19 cellular contexts compared by ENCODE assay signal in the genomic region with DNA sequence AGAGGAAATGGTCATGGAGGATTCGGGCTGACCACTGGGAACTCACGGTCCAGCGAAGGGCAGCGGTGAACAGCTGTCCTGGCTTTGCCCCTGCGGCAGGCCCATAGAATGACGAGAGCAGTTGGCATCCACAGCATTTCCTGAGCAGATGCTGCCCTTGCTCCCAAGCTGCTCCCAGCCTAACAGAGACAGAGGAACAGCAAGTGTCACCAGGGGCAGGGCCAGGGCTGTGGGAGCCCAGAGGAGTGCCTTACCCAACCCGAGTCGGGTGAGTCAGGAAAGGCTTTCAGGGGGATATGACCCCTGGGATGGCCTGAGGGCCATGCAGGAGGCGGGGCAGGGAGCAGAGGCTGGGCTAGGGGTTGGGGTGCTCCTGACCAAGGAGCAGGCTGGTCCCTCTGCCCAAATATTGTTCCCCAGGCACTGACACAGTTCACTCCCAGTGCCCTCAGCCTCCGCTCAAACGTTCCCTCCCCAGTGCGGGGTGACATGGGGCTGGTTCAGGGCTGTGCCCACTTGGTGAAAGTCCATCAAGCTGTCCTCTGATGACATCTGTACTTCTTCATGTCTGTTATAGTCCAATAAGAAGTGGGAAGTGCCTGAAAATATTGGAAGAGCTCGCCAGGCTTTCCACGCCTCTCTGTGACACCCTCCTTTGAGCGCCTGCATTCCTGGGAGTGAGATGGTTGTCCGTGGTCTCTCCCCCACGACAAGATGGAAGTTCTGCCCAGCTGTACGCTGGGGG.
DNase-seq lines count a peak whose midpoint lies in the region; ATAC-seq, FAIRE-seq and TF ChIP-seq lines count a peak whose summit lies in the region.
"Had no signal": no experiment of that assay in that cellular context is flagged by ENCODE, and none has a peak within 500 bp of the region (broad histone marks: within the 10 kb centered on the region; RNA-seq: fewer than 3 reads in every experiment).

No MANE protein-coding gene starts in this region.

- no peak for TF ChIP-seq RAD21 in H1 (IDR thresholded peaks at IDR 0.05 in 1 of 2, conservative IDR thresholded peaks at IDR 0.05 in 1 of 2; ENCODE audit: low read depth in 2 of 2, low read length in 2 of 2)

- no peak overlapping the region for H3K23ac ChIP-seq in H1 (ENCODE audit: insufficient read length)

- POLR2A ChIA-PET in H1 (lab: Charles Lee; ENCODE audit: partially characterized antibody): no interaction called here

- H2BK12ac ChIP-seq in H1 (ENCODE audit: low read depth, low read length): no peak overlapping the region

- H3K4me1 ChIP-seq in H1 (replicated peaks in 1 of 4; ENCODE audit: control insufficient read depth in 3 of 4, insufficient read depth in 4 of 4, low read length in 3 of 4) (no peaks in the 10 kb centered on the region), body of pancreas (no peaks in the 10 kb centered on the region)

- H3K4me3 ChIP-seq in H1 (ENCODE audit: extremely low read depth in 1 of 4, insufficient read depth in 2 of 4, low read depth in 3 of 4, low read length in 4 of 4): no peak overlapping the region
- no peak overlapping the region for H3K4me3 ChIP-seq in body of pancreas
- H3K4me3 ChIP-seq: SK-N-MC had no signal

- no peaks in the 10 kb centered on the region for H3K4me1 Mint-ChIP-seq in activated T-cell treated with anti-CD3 and anti-CD28 coated beads, Interleukin-2, amount 50 U/mL, for 24 hours (ENCODE audit: low read depth)
- H3K4me1 Mint-ChIP-seq: activated naive CD8-positive, alpha-beta T cell treated with anti-CD3 and anti-CD28 coated beads, Interleukin-2, amount 50 U/mL, for 24 hours; CD14-positive monocyte; memory B cell; neural crest cell had no signal

- no peak overlapping the region for H2BK120ac ChIP-seq in H1 (replicated peaks; ENCODE audit: low read depth, low read length)

- H4K20me1 ChIP-seq in H1 (replicated peaks in 1 of 2; ENCODE audit: control insufficient read depth in 1 of 2, insufficient read depth in 2 of 2, low read length in 2 of 2): no peaks in the 10 kb centered on the region

- no peak overlapping the region for H4K5ac ChIP-seq in H1 (ENCODE audit: insufficient read length, low read depth, low read length)

- TF ChIP-seq CTCF in H1 (IDR thresholded peaks at IDR 0.05; ENCODE audit: control extremely low read depth in 1 of 3, insufficient read depth in 1 of 3, low read depth in 1 of 3, low read length in 3 of 3): no peak
- no peak for TF ChIP-seq CTCF in body of pancreas (IDR thresholded peaks at IDR 0.05)

- H3K27me3 ChIP-seq in H1 (replicated peaks in 1 of 4; ENCODE audit: control insufficient read depth in 3 of 4, extremely low read depth in 1 of 4, insufficient read depth in 3 of 4, low read length in 3 of 4) (no peaks in the 10 kb centered on the region), body of pancreas (no peaks in the 10 kb centered on the region)

- H3K18ac ChIP-seq in H1 (ENCODE audit: extremely low read depth, low read length): no peak overlapping the region

- H3K9me3 Mint-ChIP-seq in activated T-cell treated with anti-CD3 and anti-CD28 coated beads, Interleukin-2, amount 50 U/mL, for 24 hours: peaks cover 15% of the 10 kb centered on the region

- no peak overlapping the region for H3K4ac ChIP-seq in H1 (replicated peaks; ENCODE audit: insufficient read length, low read depth, low read length)

- ATAC-seq in GM21423 (IDR thresholded peaks at IDR 0.05; ENCODE audit: unreplicated experiment) (no peak), body of pancreas (no peak)
- ATAC-seq: activated naive CD8-positive, alpha-beta T cell treated with anti-CD3 and anti-CD28 coated beads, Interleukin-2, amount 50 U/mL, for 24 hours had no signal

- H3K27ac ChIP-seq in H1 (ENCODE audit: low read depth, low read length) (no peak overlapping the region), body of pancreas (no peak overlapping the region)
- H3K27ac ChIP-seq: KMS-11, SK-N-MC had no signal

- in situ Hi-C loops in ACHN (cut with HindIII; ENCODE audit: low pct_ligation_motif_present, low pct_unique_long_range_greater_than_20kb, low sequenced_read_pairs): no loop called here

- no peak overlapping the region for H3K14ac ChIP-seq in H1 (ENCODE audit: insufficient read length)

- no peaks in the 10 kb centered on the region for H3K27me3 Mint-ChIP-seq in activated T-cell treated with anti-CD3 and anti-CD28 coated beads, Interleukin-2, amount 50 U/mL, for 24 hours
- H3K27me3 Mint-ChIP-seq: activated naive CD8-positive, alpha-beta T cell treated with anti-CD3 and anti-CD28 coated beads, Interleukin-2, amount 50 U/mL, for 24 hours had no signal

- no peak for TF ChIP-seq EP300 in H1 (IDR thresholded peaks at IDR 0.05; ENCODE audit: borderline replicate concordance in 1 of 2, low read depth in 2 of 2, low read length in 2 of 2)

- peak overlapping the region; percentile 61; the same call in 1 of the 2 replicates for H2BK15ac ChIP-seq in H1 (ENCODE audit: low read length)

- CTCF ChIA-PET in H1 (lab: Charles Lee; ENCODE audit: partially characterized antibody): interaction anchor here (0.7 to 1.7 kb wide), 11 partner anchors 9 to 71 kb away, joined by 3 to 6 read pairs (median 3); no protein-coding TSS in a partner anchor

- no peak overlapping the region for H2AFZ ChIP-seq in H1 (ENCODE audit: low read length)

- H3K56ac ChIP-seq in H1 (replicated peaks; ENCODE audit: insufficient read length, low read depth, low read length): no peak overlapping the region

- intact Hi-C loops in posterior vena cava (cut with DNase I) (no loop called here), body of pancreas (cut with DNase I) (no loop called here)

- H3K27ac Mint-ChIP-seq in activated T-cell treated with anti-CD3 and anti-CD28 coated beads, Interleukin-2, amount 50 U/mL, for 24 hours: no peak overlapping the region
- H3K27ac Mint-ChIP-seq: activated naive CD8-positive, alpha-beta T cell treated with anti-CD3 and anti-CD28 coated beads, Interleukin-2, amount 50 U/mL, for 24 hours; memory B cell had no signal

- TF ChIP-seq POLR2A in H1 (IDR thresholded peaks at IDR 0.05; ENCODE audit: control extremely low read depth in 1 of 2, low read depth in 2 of 2, low read length in 2 of 2): no peak
- TF ChIP-seq POLR2A in body of pancreas (IDR thresholded peaks at IDR 0.05): no peak

- H4K8ac ChIP-seq in H1 (ENCODE audit: extremely low read depth, insufficient read depth, low read length): peak overlapping the region; percentile 48; the same call in 1 of the 2 replicates

- H4K91ac ChIP-seq in H1 (replicated peaks; ENCODE audit: insufficient read length, low read length): no peak overlapping the region

- H3K9me3 ChIP-seq in H1 (ENCODE audit: insufficient read depth in 2 of 2, low read depth in 1 of 2, low read length in 1 of 2): peaks cover 0 to 3% of the 10 kb centered on the region in 2 experiments; a peak in 1 of 4 replicates
- H3K9me3 ChIP-seq in body of pancreas: no peaks in the 10 kb centered on the region

- H3K23me2 ChIP-seq in H1 (ENCODE audit: low read depth, low read length): no peaks in the 10 kb centered on the region

- H2BK20ac ChIP-seq in H1 (ENCODE audit: low read length): no peak overlapping the region

- H3K36me3 ChIP-seq in H1 (ENCODE audit: control insufficient read depth in 2 of 4, insufficient read depth in 4 of 4, low read length in 3 of 4): no peaks in the 10 kb centered on the region; a peak in 1 of 8 replicates
- no peaks in the 10 kb centered on the region for H3K36me3 ChIP-seq in body of pancreas (replicated peaks in 1 of 2; ENCODE audit: insufficient read depth in 1 of 2, low read depth in 2 of 2)

- no peaks in the 10 kb centered on the region for H3K79me1 ChIP-seq in H1 (ENCODE audit: low read depth, low read length)

- H3K9ac ChIP-seq in H1 (replicated peaks in 1 of 4; ENCODE audit: extremely low read depth in 1 of 4, low read depth in 3 of 4, low read length in 3 of 4): no peak overlapping the region
- H3K9ac ChIP-seq: KMS-11 had no signal

- H3K36me3 Mint-ChIP-seq in activated T-cell treated with anti-CD3 and anti-CD28 coated beads, Interleukin-2, amount 50 U/mL, for 24 hours (ENCODE audit: low read depth): no peaks in the 10 kb centered on the region
- H3K36me3 Mint-ChIP-seq: CD14-positive monocyte had no signal

- no peak for FAIRE-seq in H1 (lab: Jason Lieb, UNC)
- FAIRE-seq: islet of Langerhans had no signal

- no peak overlapping the region for H3K4me2 ChIP-seq in H1 (ENCODE audit: insufficient read depth in 1 of 2, low read depth in 2 of 2, low read length in 2 of 2)
- H3K4me2 ChIP-seq: KMS-11 had no signal

- H2BK5ac ChIP-seq in H1 (ENCODE audit: low read depth, low read length): 0 out of 2 replicates have a peak overlapping the region, but pooled peaks have one; percentile 52

- DNase-seq in GM03348 (ENCODE audit: low spot score): peak; percentile 71
- peak; percentile 96 for DNase-seq in M059J (ENCODE audit: low read depth)
- DNase-seq in H1 (ENCODE audit: low read depth in 1 of 2, low spot score in 2 of 2): no peak
- peak; percentile 62 for DNase-seq in posterior vena cava (ENCODE audit: low spot score)
- no peak for DNase-seq in activated T-cell treated with anti-CD3 and anti-CD28 coated beads, Interleukin-2, amount 50 U/mL, for 24 hours
- no peak for DNase-seq in ACHN
- no peak for DNase-seq in body of pancreas
- DNase-seq: activated CD4-positive, alpha-beta T cell treated with anti-CD3 and anti-CD28 coated beads, Interleukin-2, amount 50 U/mL, for 4 hours; activated naive CD8-positive, alpha-beta T cell treated with anti-CD3 and anti-CD28 coated beads, Interleukin-2, amount 50 U/mL, for 24 hours; NCI-H1436; right cardiac atrium; stimulated activated CD4-positive, alpha-beta T cell treated with anti-CD3 and anti-CD28 coated beads, Interleukin-4, amount 100 ng/mL, for 24 hours had no signal

- no peak overlapping the region for H2AK5ac ChIP-seq in H1 (ENCODE audit: low read depth, low read length)

- H3K79me2 ChIP-seq in H1 (ENCODE audit: control insufficient read depth in 1 of 2, insufficient read depth in 2 of 2, low read length in 2 of 2): no peaks in the 10 kb centered on the region

- 89% methylated on average over 18 of the region's 18 CpGs; no CpG with 5 or more reads in 1 of the 2 experiments for WGBS in H1 (ENCODE audit: extremely low coverage in 1 of 2, insufficient coverage in 1 of 2, insufficient read length in 1 of 2, insufficient replicate concordance in 2 of 2, low coverage in 1 of 2, low lambda C conversion rate in 2 of 2, missing lambda C conversion rate in 1 of 2), 2 experiments
- WGBS in body of pancreas, 2 donors: 82 to 84% methylated on average over 14 to 18 of the region's 18 CpGs

- H3K4me3 Mint-ChIP-seq in activated T-cell treated with anti-CD3 and anti-CD28 coated beads, Interleukin-2, amount 50 U/mL, for 24 hours: no peak overlapping the region
- H3K4me3 Mint-ChIP-seq: activated naive CD8-positive, alpha-beta T cell treated with anti-CD3 and anti-CD28 coated beads, Interleukin-2, amount 50 U/mL, for 24 hours; CD14-positive monocyte; memory B cell; neural crest cell had no signal

TF ChIP-seq in H1, 55 proteins besides CTCF, POLR2A, EP300 and RAD21 (continues in another document):
- no peak for TF ChIP-seq KDM5A (IDR thresholded peaks at IDR 0.05; ENCODE audit: low read length)
- TF ChIP-seq, protein P1, sequence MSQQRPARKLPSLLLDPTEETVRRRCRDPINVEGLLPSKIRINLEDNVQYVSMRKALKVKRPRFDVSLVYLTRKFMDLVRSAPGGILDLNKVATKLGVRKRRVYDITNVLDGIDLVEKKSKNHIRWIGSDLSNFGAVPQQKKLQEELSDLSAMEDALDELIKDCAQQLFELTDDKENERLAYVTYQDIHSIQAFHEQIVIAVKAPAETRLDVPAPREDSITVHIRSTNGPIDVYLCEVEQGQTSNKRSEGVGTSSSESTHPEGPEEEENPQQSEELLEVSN (IDR thresholded peaks at IDR 0.05): no peak

Comparison
In these comparisons a context has a peak if more than half of its experiments do, and no peak if none do; other contexts are left out.
1. DNase-seq: peak in GM03348 (single experiment), M059J (single experiment) and posterior vena cava (single experiment); none in H1 (0 of 2), activated T-cell treated with anti-CD3 and anti-CD28 coated beads, Interleukin-2, amount 50 U/mL, for 24 hours (single experiment), ACHN (single experiment) and body of pancreas (0 of 4).